ENCODE assay signal across 24 cellular contexts in the genomic region with DNA sequence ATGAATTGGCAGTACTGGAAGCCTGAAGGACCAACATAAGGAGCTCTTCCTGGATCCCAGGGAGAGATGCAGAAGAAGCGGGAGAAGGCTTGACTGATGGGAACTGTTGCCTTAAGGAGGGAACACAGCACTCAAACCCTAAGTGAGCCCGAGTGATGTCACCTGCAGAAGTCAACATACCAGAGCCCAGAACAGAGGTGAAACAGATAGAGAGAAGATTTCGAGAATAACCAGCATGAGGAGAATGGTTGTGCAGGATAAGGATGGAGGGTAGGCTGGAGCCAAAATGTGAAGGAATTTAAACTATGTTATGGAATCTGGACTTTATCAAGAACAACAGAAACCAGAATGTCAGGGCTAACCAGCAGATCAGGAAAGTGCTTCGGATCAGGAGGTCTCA.
DNase-seq lines count a peak whose midpoint lies in the region; ATAC-seq and TF ChIP-seq lines count a peak whose summit lies in the region.
"Had no signal": no experiment of that assay in that cellular context is flagged by ENCODE, and none has a peak within 500 bp of the region (broad histone marks: within the 10 kb centered on the region; RNA-seq: fewer than 3 reads in every experiment).

No MANE protein-coding gene starts in this region.

- no peaks in the 10 kb centered on the region for H3K36me3 Mint-ChIP-seq in WTC11
- H3K36me3 Mint-ChIP-seq: CD14-positive monocyte; CD4-positive, alpha-beta memory T cell; CD4-positive, CD25-positive, alpha-beta regulatory T cell; CD8-positive, alpha-beta memory T cell had no signal

- no peaks in the 10 kb centered on the region for H3K79me1 ChIP-seq in mesendoderm (ENCODE audit: low read length)

- CTCF ChIA-PET in WTC11 (lab: Charles Lee), result no interaction called here

- H2BK5ac ChIP-seq in mesendoderm (ENCODE audit: low read length), result no peak overlapping the region

- no peak overlapping the region for H2AFZ ChIP-seq in osteoblast (ENCODE audit: low read length)

- no peak overlapping the region for H4K8ac ChIP-seq in mesendoderm (ENCODE audit: low read depth, low read length)

- H3K36me3 ChIP-seq in mesendoderm (ENCODE audit: control insufficient read depth, insufficient read depth, low read length), result no peaks in the 10 kb centered on the region
- H3K36me3 ChIP-seq in osteoblast (ENCODE audit: insufficient read depth, low read length), result no peaks in the 10 kb centered on the region
- H3K36me3 ChIP-seq: BE2C, BLaER1 had no signal

- H2BK120ac ChIP-seq in mesendoderm (ENCODE audit: low read depth, low read length), result no peak overlapping the region

- H3K4me3 ChIP-seq in mesendoderm (ENCODE audit: low read length) (no peak overlapping the region), osteoblast (ENCODE audit: insufficient read depth, low read length) (no peak overlapping the region)
- H3K4me3 ChIP-seq: BLaER1 had no signal

- no CpG with 5 or more reads among the region's 4 CpGs for WGBS in mesendoderm (ENCODE audit: extremely low coverage, insufficient coverage, low lambda C conversion rate)

- H3K4me1 ChIP-seq in mesendoderm (ENCODE audit: control insufficient read depth, low read depth, low read length) (no peaks in the 10 kb centered on the region), osteoblast (ENCODE audit: insufficient read depth, low read length) (no peaks in the 10 kb centered on the region)
- H3K4me1 ChIP-seq: BE2C, BLaER1 had no signal

- no peak overlapping the region for H3K18ac ChIP-seq in mesendoderm (ENCODE audit: low read length)

- H3K27me3 Mint-ChIP-seq in WTC11 (ENCODE audit: low read depth), result no peaks in the 10 kb centered on the region; the same call in 1 of the 2 replicates
- H3K27me3 Mint-ChIP-seq: CD4-positive, alpha-beta memory T cell; CD4-positive, CD25-positive, alpha-beta regulatory T cell; CD8-positive, alpha-beta memory T cell had no signal

- H3K4ac ChIP-seq in mesendoderm (ENCODE audit: low read depth, low read length), result no peak overlapping the region

- no peaks in the 10 kb centered on the region for H3K79me2 ChIP-seq in mesendoderm (ENCODE audit: control insufficient read depth, insufficient read depth, low read length)
- no peaks in the 10 kb centered on the region for H3K79me2 ChIP-seq in osteoblast (ENCODE audit: insufficient read depth, low read length)

- H3K4me2 ChIP-seq in mesendoderm (ENCODE audit: low read length) (no peak overlapping the region), osteoblast (ENCODE audit: insufficient read depth, low read length) (no peak overlapping the region)
- H3K4me2 ChIP-seq: BLaER1 had no signal

- POLR2A ChIA-PET in WTC11 (lab: Charles Lee), result no interaction called here

- no peak overlapping the region for H3K4me3 Mint-ChIP-seq in WTC11
- H3K4me3 Mint-ChIP-seq: CD14-positive monocyte; CD4-positive, alpha-beta memory T cell; CD4-positive, CD25-positive, alpha-beta regulatory T cell; CD8-positive, alpha-beta memory T cell had no signal

- H2AK5ac ChIP-seq in mesendoderm (ENCODE audit: low read length), result no peak overlapping the region

- peaks cover 12% of the 10 kb centered on the region for H3K9me3 ChIP-seq in osteoblast (ENCODE audit: low read depth, low read length)
- H3K9me3 ChIP-seq: BE2C, BLaER1 had no signal

- no peaks in the 10 kb centered on the region for H4K20me1 ChIP-seq in osteoblast (ENCODE audit: insufficient read depth, low read length)
- H4K20me1 ChIP-seq: BLaER1 had no signal

- no peak overlapping the region for H3K56ac ChIP-seq in mesendoderm (ENCODE audit: low read length)

- H3K27me3 ChIP-seq in mesendoderm (ENCODE audit: insufficient read depth, low read length, poor library complexity) (no peaks in the 10 kb centered on the region), osteoblast (ENCODE audit: insufficient read depth, low read length) (no peaks in the 10 kb centered on the region)
- H3K27me3 ChIP-seq: BE2C, BLaER1 had no signal

- H2BK15ac ChIP-seq in mesendoderm (replicated peaks; ENCODE audit: low read depth), result no peak overlapping the region

- H3K9ac ChIP-seq in mesendoderm (ENCODE audit: low read length), result no peak overlapping the region
- H3K9ac ChIP-seq: BLaER1 had no signal

- no peak overlapping the region for H3K23ac ChIP-seq in mesendoderm (ENCODE audit: low read length)

- no peak for TF ChIP-seq CTCF in osteoblast (IDR thresholded peaks at IDR 0.05; ENCODE audit: extremely low read depth, low read depth, low read length)
- no peak for TF ChIP-seq CTCF in WTC11 (IDR thresholded peaks at IDR 0.05)

- H3K27ac ChIP-seq in mesendoderm (ENCODE audit: low read depth, low read length) (no peak overlapping the region), osteoblast (ENCODE audit: low read depth, low read length) (no peak overlapping the region)
- H3K27ac ChIP-seq: BLaER1 had no signal

- no peak overlapping the region for H4K5ac ChIP-seq in mesendoderm (ENCODE audit: low read length)

- H3K27ac Mint-ChIP-seq in WTC11, result no peak overlapping the region
- H3K27ac Mint-ChIP-seq: CD14-positive monocyte; CD4-positive, alpha-beta memory T cell; CD4-positive, CD25-positive, alpha-beta regulatory T cell; CD8-positive, alpha-beta memory T cell had no signal

- peak; percentile 12 for DNase-seq in iPS-NIHi7 (ENCODE audit: extremely low spot score)
- DNase-seq in mesendoderm, result peak; percentile 13
- DNase-seq in osteoblast (ENCODE audit: insufficient read length, low spot score, missing footprints), result peak; percentile 22
- no peak for DNase-seq in WTC11 (ENCODE audit: low spot score)
- no peak for DNase-seq in medulla oblongata (ENCODE audit: extremely low spot score)
- DNase-seq: 8988T; ACHN; BE2C; C1 segment of cervical spinal cord; CD4-positive, alpha-beta memory T cell; CD4-positive, CD25-positive, alpha-beta regulatory T cell; CD8-positive, alpha-beta memory T cell; COR-L47; DMS 273 treated with DMSO at 0.1 percent for 48 hours; DMS153; DMS53; DMS79; DND-41; EL; GF-D8 had no signal

- peaks cover 7% of the 10 kb centered on the region for H3K4me1 Mint-ChIP-seq in WTC11
- H3K4me1 Mint-ChIP-seq: CD14-positive monocyte; CD4-positive, alpha-beta memory T cell; CD4-positive, CD25-positive, alpha-beta regulatory T cell; CD8-positive, alpha-beta memory T cell had no signal

- no peaks in the 10 kb centered on the region for H3K9me3 Mint-ChIP-seq in WTC11

- ATAC-seq in HG03442 (IDR thresholded peaks at IDR 0.05; ENCODE audit: unreplicated experiment) (no peak), WTC11 (no peak), GM21390 (IDR thresholded peaks at IDR 0.05; ENCODE audit: unreplicated experiment) (no peak)

TF ChIP-seq in WTC11, 78 proteins besides CTCF, POLR2A, EP300 and RAD21 (continues in another document):
- TF ChIP-seq SMAD3 (CRISPR knock-in tag; IDR thresholded peaks at IDR 0.05; ENCODE audit: borderline replicate concordance), result no peak
- TF ChIP-seq NR1H2 (CRISPR knock-in tag; IDR thresholded peaks at IDR 0.05), result no peak
- TF ChIP-seq ZNF281 (CRISPR knock-in tag; IDR thresholded peaks at IDR 0.05), result no peak
- TF ChIP-seq ZNF396 (CRISPR knock-in tag; IDR thresholded peaks at IDR 0.05; ENCODE audit: borderline replicate concordance), result no peak
- no peak for TF ChIP-seq ARID4B (CRISPR knock-in tag; IDR thresholded peaks at IDR 0.05; ENCODE audit: borderline replicate concordance)
- no peak for TF ChIP-seq CBFB (CRISPR knock-in tag; IDR thresholded peaks at IDR 0.05; ENCODE audit: low read depth)

Comparison
In these comparisons a context has a peak if more than half of its experiments do, and no peak if none do; other contexts are left out.
1. DNase-seq: peak in iPS-NIHi7 (single experiment), mesendoderm (single experiment) and osteoblast (single experiment); none in WTC11 (single experiment) and medulla oblongata (single experiment).